ENCODE assay signal across 12 cellular contexts in the genomic region with DNA sequence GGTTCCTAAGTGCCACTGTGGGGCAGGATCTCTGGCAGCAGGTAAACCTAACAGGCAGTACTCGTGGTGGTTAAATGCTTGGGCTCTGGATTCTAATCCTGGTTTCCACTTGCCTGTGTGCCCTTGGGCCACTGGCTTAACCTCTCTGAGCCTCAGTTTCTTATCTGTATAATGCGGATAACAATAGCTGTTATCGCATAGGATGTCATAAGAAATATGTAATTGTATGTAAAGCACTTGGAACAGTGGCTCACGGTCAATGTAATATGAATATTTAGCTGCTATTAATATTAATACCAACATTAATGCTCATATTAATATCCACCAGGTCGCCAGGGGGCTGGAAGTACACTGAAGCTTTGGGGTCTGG. TPM values are rescaled to one million over a fixed set of nuclear protein-coding genes. Genes with fewer than 3 reads are reported as not detected.
"Had no signal": no experiment of that assay in that cellular context is flagged by ENCODE, and none has a peak within 500 bp of the region (broad histone marks: within the 10 kb centered on the region; RNA-seq: fewer than 3 reads in every experiment).

No MANE protein-coding gene starts in this region.

- H3K4me1 Mint-ChIP-seq: activated naive CD8-positive, alpha-beta T cell treated with anti-CD3 and anti-CD28 coated beads, Interleukin-2, amount 10 ng/mL, durations not matched to agents 7 days and 5 days had no signal

- H3K4me3 Mint-ChIP-seq: activated naive CD8-positive, alpha-beta T cell treated with anti-CD3 and anti-CD28 coated beads, Interleukin-2, amount 10 ng/mL, durations not matched to agents 7 days and 5 days had no signal

- DNase-seq: activated CD4-positive, alpha-beta T cell treated with anti-CD3 and anti-CD28 coated beads for 1 hour; activated CD4-positive, alpha-beta T cell treated with anti-CD3 and anti-CD28 coated beads, Interleukin-2, amount 50 U/mL, for 48 hours; activated naive CD8-positive, alpha-beta T cell treated with anti-CD3 and anti-CD28 coated beads, Interleukin-2, amount 10 ng/mL, durations not matched to agents 7 days and 5 days; effector CD4-positive, alpha-beta T cell; mammary epithelial cell; mucosa of descending colon; naive thymus-derived CD8-positive, alpha-beta T cell had no signal

- ATAC-seq: naive thymus-derived CD8-positive, alpha-beta T cell had no signal

- H3K9me3 Mint-ChIP-seq: activated naive CD8-positive, alpha-beta T cell treated with anti-CD3 and anti-CD28 coated beads, Interleukin-2, amount 10 ng/mL, durations not matched to agents 7 days and 5 days; naive thymus-derived CD8-positive, alpha-beta T cell had no signal

- H3K4me3 ChIP-seq: mucosa of descending colon had no signal

- H3K36me3 ChIP-seq: thyroid gland had no signal

- H3K27ac Mint-ChIP-seq: activated naive CD8-positive, alpha-beta T cell treated with anti-CD3 and anti-CD28 coated beads, Interleukin-2, amount 10 ng/mL, durations not matched to agents 7 days and 5 days; naive thymus-derived CD8-positive, alpha-beta T cell had no signal

- H3K27ac ChIP-seq: thyroid gland had no signal

- H3K36me3 Mint-ChIP-seq: activated naive CD8-positive, alpha-beta T cell treated with anti-CD3 and anti-CD28 coated beads, Interleukin-2, amount 10 ng/mL, durations not matched to agents 7 days and 5 days; naive thymus-derived CD8-positive, alpha-beta T cell had no signal

- H3K27me3 ChIP-seq: thyroid gland had no signal

- H3K9me3 ChIP-seq: mucosa of descending colon, thyroid gland had no signal

RNA-seq across cellular contexts. Expression of gene FOXN4, which starts 16.8 kb away (rescaled TPM):
- total RNA-seq: activated naive CD8-positive, alpha-beta T cell treated with anti-CD3 and anti-CD28 coated beads, Interleukin-2, amount 10 ng/mL, durations not matched to agents 7 days and 5 days; aorta; mammary epithelial cell; naive thymus-derived CD8-positive, alpha-beta T cell; osteocyte; renal cortical epithelial cell; SK-MEL-5; thyroid gland had no signal
- polyA plus RNA-seq: aorta, mammary epithelial cell had no signal

RNA-seq across cellular contexts. Expression of gene MYO1H, which starts 55.4 kb away (rescaled TPM):
- total RNA-seq: activated naive CD8-positive, alpha-beta T cell treated with anti-CD3 and anti-CD28 coated beads, Interleukin-2, amount 10 ng/mL, durations not matched to agents 7 days and 5 days; aorta; mammary epithelial cell; naive thymus-derived CD8-positive, alpha-beta T cell; osteocyte; renal cortical epithelial cell had no signal
- polyA plus RNA-seq: aorta; mammary epithelial cell; naive thymus-derived CD8-positive, alpha-beta T cell had no signal
